Comparison of ENCODE assay signal across 8 cellular contexts in the genomic region with DNA sequence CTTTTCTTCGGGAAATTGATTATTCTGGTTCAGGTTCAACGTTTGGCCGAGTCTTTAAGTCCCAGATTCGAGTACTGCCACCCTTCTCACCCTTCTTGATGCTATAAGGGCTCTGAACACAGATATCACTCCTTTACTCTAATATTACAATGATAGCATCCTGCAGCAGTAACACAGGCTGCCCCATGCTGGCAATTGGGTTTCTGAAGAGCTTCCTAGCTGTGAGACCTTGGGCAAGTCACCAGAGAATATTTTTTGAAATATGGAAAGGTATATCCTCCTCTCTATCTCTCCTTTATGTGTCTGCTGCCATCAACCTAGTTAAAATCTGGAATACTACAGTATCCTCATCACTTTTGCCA. TPM values are rescaled to one million over a fixed set of nuclear protein-coding genes. Genes with fewer than 3 reads are reported as not detected.
DNase-seq lines count a peak whose midpoint lies in the region; ATAC-seq, FAIRE-seq and TF ChIP-seq lines count a peak whose summit lies in the region.

No MANE protein-coding gene starts in this region.

- H4K20me1 ChIP-seq in K562 (replicated peaks; ENCODE audit: control insufficient read depth, insufficient read depth, low read length) (no peaks in the 10 kb centered on the region), neural progenitor cell (ENCODE audit: low read depth) (no peaks in the 10 kb centered on the region)

- no TSS peak for BruUV-seq in K562 (replicated peaks; lab: Mats Ljungman, UMichigan)

- 0% methylated on average over 4 of the region's 4 CpGs for WGBS in K562 (ENCODE audit: insufficient coverage, low coverage, missing lambda C conversion rate)

- H3K4me3 Mint-ChIP-seq in activated CD4-positive, alpha-beta T cell treated with anti-CD3 and anti-CD28 coated beads, Interleukin-2, amount 10 ng/mL, durations not matched to agents 7 days and 5 days: peak overlapping the region; percentile 90
- peak overlapping the region; percentile 91 for H3K4me3 Mint-ChIP-seq in neural progenitor cell

- POLR2A ChIA-PET in activated CD4-positive, alpha-beta T cell treated with anti-CD3 and anti-CD28 coated beads, Interleukin-2, amount 10 ng/mL, durations not matched to agents 7 days and 5 days (lab: Charles Lee): no interaction called here
- POLR2A ChIA-PET in K562 (lab: Yijun Ruan, JAX): no interaction called here

- ATAC-seq in HG03097 (IDR thresholded peaks at IDR 0.05; ENCODE audit: low FRiP score, unreplicated experiment) (peak; percentile 24), K562 (no peak)

- H3K9me1 ChIP-seq in K562 (ENCODE audit: control insufficient read depth, insufficient read depth, low read length): no peaks in the 10 kb centered on the region

- CTCF ChIA-PET in activated CD4-positive, alpha-beta T cell treated with anti-CD3 and anti-CD28 coated beads, Interleukin-2, amount 10 ng/mL, durations not matched to agents 7 days and 5 days (lab: Charles Lee): no interaction called here
- CTCF ChIA-PET in K562 (lab: Yijun Ruan, JAX; ENCODE audit: low intra/inter-chr PET ratio): no interaction called here

- intact Hi-C loops in K562 (cut with micrococcal nuclease): loop anchor here (10.0 kb wide), 1 partner anchor 91 kb away; no protein-coding TSS in a partner anchor

- no peaks in the 10 kb centered on the region for H3K27me3 ChIP-seq in K562 (ENCODE audit: control insufficient read depth in 2 of 2, insufficient read depth in 2 of 2, low read length in 2 of 2)
- peaks cover 7% of the 10 kb centered on the region for H3K27me3 ChIP-seq in neural progenitor cell

- in situ Hi-C loops in K562 (cut with MboI): no loop called here

- H3K9me3 ChIP-seq in K562 (replicated peaks; ENCODE audit: control insufficient read depth, insufficient read depth, low read depth, low read length): no peaks in the 10 kb centered on the region
- no peaks in the 10 kb centered on the region for H3K9me3 ChIP-seq in neural progenitor cell (ENCODE audit: low read depth)

- no peak for TF ChIP-seq RAD21 in K562 (CRISPR knock-in tag; conservative IDR thresholded peaks at IDR 0.05 in 1 of 2, IDR thresholded peaks at IDR 0.05 in 1 of 2)

- no peaks in the 10 kb centered on the region for H3F3A ChIP-seq in neural progenitor cell (ENCODE audit: low read depth)

- H3K27ac Mint-ChIP-seq in activated CD4-positive, alpha-beta T cell treated with anti-CD3 and anti-CD28 coated beads, Interleukin-2, amount 10 ng/mL, durations not matched to agents 7 days and 5 days: peak overlapping the region; percentile 85
- no peak overlapping the region for H3K27ac Mint-ChIP-seq in neural progenitor cell

- H3K9me3 Mint-ChIP-seq in activated CD4-positive, alpha-beta T cell treated with anti-CD3 and anti-CD28 coated beads, Interleukin-2, amount 10 ng/mL, durations not matched to agents 7 days and 5 days: no peaks in the 10 kb centered on the region
- peaks cover 21% of the 10 kb centered on the region for H3K9me3 Mint-ChIP-seq in neural progenitor cell

- peaks cover 22% of the 10 kb centered on the region for H3K4me1 Mint-ChIP-seq in activated CD4-positive, alpha-beta T cell treated with anti-CD3 and anti-CD28 coated beads, Interleukin-2, amount 10 ng/mL, durations not matched to agents 7 days and 5 days
- peaks cover 7% of the 10 kb centered on the region for H3K4me1 Mint-ChIP-seq in neural progenitor cell

- DNase-seq in activated CD4-positive, alpha-beta T cell treated with anti-CD3 and anti-CD28 coated beads, Interleukin-2, amount 10 ng/mL, durations not matched to agents 7 days and 5 days: no peak
- DNase-seq in activated CD4-positive, alpha-beta T cell treated with anti-CD3 and anti-CD28 coated beads for 1 hour: no peak
- DNase-seq in K562 (ENCODE audit: extremely low read depth in 1 of 4, low spot score in 3 of 4) (no peak), neural progenitor cell (ENCODE audit: low spot score) (no peak), cerebellar nuclear complex (lab: John Stamatoyannopoulos, UW) (no peak), midbrain (lab: John Stamatoyannopoulos, UW) (no peak), NCI-H1105 (lab: John Stamatoyannopoulos, UW) (no peak)

- H3K79me2 ChIP-seq in K562 (ENCODE audit: control insufficient read depth, insufficient read depth, low read length): peaks cover 37% of the 10 kb centered on the region
- no peaks in the 10 kb centered on the region for H3K79me2 ChIP-seq in neural progenitor cell (ENCODE audit: low read depth)

- H3K27me3 Mint-ChIP-seq in activated CD4-positive, alpha-beta T cell treated with anti-CD3 and anti-CD28 coated beads, Interleukin-2, amount 10 ng/mL, durations not matched to agents 7 days and 5 days: no peaks in the 10 kb centered on the region
- H3K27me3 Mint-ChIP-seq in neural progenitor cell (ENCODE audit: insufficient read depth, low read depth): peaks cover 5% of the 10 kb centered on the region

- TF ChIP-seq CTCF in K562 (IDR thresholded peaks at IDR 0.05 in 2 of 3, conservative IDR thresholded peaks at IDR 0.05 in 1 of 3; ENCODE audit: insufficient read depth in 2 of 3, low read depth in 1 of 3, low read length in 3 of 3) (no peak), neural progenitor cell (IDR thresholded peaks at IDR 0.05) (no peak)

- H2AFZ ChIP-seq in K562 (ENCODE audit: low read depth, low read length) (peak overlapping the region; percentile 92), neural progenitor cell (replicated peaks) (peak overlapping the region; percentile 85)

- TF ChIP-seq POLR2A in K562 (conservative IDR thresholded peaks at IDR 0.05): no peak

- peak overlapping the region; percentile 47 for H3K4me3 ChIP-seq in K562
- peak overlapping the region; percentile 44 for H3K4me3 ChIP-seq in neural progenitor cell

- H3K27ac ChIP-seq in K562 (ENCODE audit: extremely low read depth, low read depth, low read length) (no peak overlapping the region; the same call in 2 of the 3 replicates), neural progenitor cell (no peak overlapping the region)

- no peaks in the 10 kb centered on the region for H3K36me3 Mint-ChIP-seq in activated CD4-positive, alpha-beta T cell treated with anti-CD3 and anti-CD28 coated beads, Interleukin-2, amount 10 ng/mL, durations not matched to agents 7 days and 5 days (ENCODE audit: low read depth)
- no peaks in the 10 kb centered on the region for H3K36me3 Mint-ChIP-seq in neural progenitor cell

- H3K4me2 ChIP-seq in K562 (ENCODE audit: insufficient read depth, low read length): peak overlapping the region; percentile 76
- H3K4me2 ChIP-seq in neural progenitor cell: peak overlapping the region; percentile 78

- no peaks in the 10 kb centered on the region for H3K36me3 ChIP-seq in K562 (ENCODE audit: control insufficient read depth, insufficient read depth, low read length)
- H3K36me3 ChIP-seq in neural progenitor cell: no peaks in the 10 kb centered on the region

- no peak for TF ChIP-seq EP300 in K562 (IDR thresholded peaks at IDR 0.05; ENCODE audit: low read length)

- H3K4me1 ChIP-seq in K562 (replicated peaks in 1 of 2; ENCODE audit: control insufficient read depth in 2 of 2, insufficient read depth in 2 of 2, low read length in 2 of 2) (no peaks in the 10 kb centered on the region), neural progenitor cell (no peaks in the 10 kb centered on the region)

- FAIRE-seq in K562 (lab: Jason Lieb, UNC): no peak

- H3K9ac ChIP-seq in K562 (ENCODE audit: insufficient read depth in 1 of 2, low read depth in 2 of 2, low read length in 2 of 2): no peak overlapping the region
- no peak overlapping the region for H3K9ac ChIP-seq in neural progenitor cell

TF ChIP-seq in K562, 482 proteins besides CTCF, POLR2A, EP300 and RAD21 (continues in another document):
- peak; percentile 6 for TF ChIP-seq TBP (optimal IDR thresholded peaks at IDR 0.05; ENCODE audit: low read depth, low read length)

RNA-seq across cellular contexts. Expression of a gene that starts 0.3 kb away (rescaled TPM):
- total RNA-seq in activated CD4-positive, alpha-beta T cell treated with anti-CD3 and anti-CD28 coated beads, Interleukin-2, amount 10 ng/mL, durations not matched to agents 7 days and 5 days: 1 to 10 TPM; 4.9 to 5.0 TPM
- 21.6 and 22.4 TPM in 2 replicates for total RNA-seq in K562 (2011; cell fraction: chromatin; rRNA removed; ENCODE audit: low replicate concordance)
- total RNA-seq in K562 (2011; cell fraction: nucleolus; rRNA removed): 12.5 and 18.6 TPM in 2 replicates
- 9.8 and 14.0 TPM in 2 replicates for total RNA-seq in K562 (2011; cell fraction: nucleoplasm; rRNA removed)
- total RNA-seq in K562 (2014; rRNA removed) (3.0 and 3.9 TPM in 2 replicates), K562 (2014; rRNA removed; fragmentation: Illumina TruSeq; extraction: Trizol) (4.1 and 5.1 TPM in 2 replicates), K562 (2015; rRNA removed; fragmentation: Illumina TruSeq; extraction: Trizol) (2.8 and 3.8 TPM in 2 replicates), K562 (2021) (3.6 and 4.3 TPM in 2 replicates), neural progenitor cell (ENCODE audit: low replicate concordance) (0.50 and 0.51 TPM in 2 replicates)
- polyA plus RNA-seq in K562 (2011; rRNA removed) (2.7 and 5.5 TPM in 2 replicates), K562 (2014; fragmentation: Illumina TruSeq; extraction: Trizol) (2.4 and 2.6 TPM in 2 replicates), K562 (2014; fragmentation: Nextera tagmentation; extraction: Ambion mirVana) (1 to 10 TPM; 2.8 to 5.4 TPM), K562 (2014; rRNA removed) (1.8 and 2.4 TPM in 2 replicates)
- polyA plus RNA-seq in K562 (2011; cell fraction: cytosol; rRNA removed): 0.84 and 1.3 TPM in 2 replicates
- polyA plus RNA-seq in K562 (2011; cell fraction: nucleus; rRNA removed): 4.1 and 5.0 TPM in 2 replicates
- polyA plus RNA-seq in K562 (2012): 1.9 TPM in 2 replicates
- 12.4 and 16.2 TPM in 2 replicates for polyA minus RNA-seq in K562 (2011; rRNA and poly(A)+ RNA removed)
- polyA minus RNA-seq in K562 (2011; cell fraction: cytosol; rRNA and poly(A)+ RNA removed): 2.3 and 7.1 TPM in 2 replicates
- polyA minus RNA-seq in K562 (2011; cell fraction: nucleus; rRNA and poly(A)+ RNA removed): 12.8 and 16.3 TPM in 2 replicates
